ENCODE assay signal across 8 cellular contexts in genomic region chr19:15297416-15298224, GRCh38. TPM values are rescaled to one million over a fixed set of nuclear protein-coding genes. Genes with fewer than 3 reads are reported as not detected.
DNase-seq lines count a peak whose midpoint lies in the region; ATAC-seq and TF ChIP-seq lines count a peak whose summit lies in the region.

No MANE protein-coding gene starts in this region.

- no peak overlapping the region for H3K4me3 ChIP-seq in HCT116 (replicated peaks in 1 of 2; ENCODE audit: low read depth in 1 of 2, low read length in 2 of 2)

- CTCF ChIA-PET in HCT116 (lab: Charles Lee) = interaction anchor here (1.2 kb wide), 1 partner anchor 30 kb away, joined by 7 read pairs; no protein-coding TSS in a partner anchor

- RAD21 ChIA-PET in HCT116 (lab: Charles Lee; ENCODE audit: low non-redundant PET in 1 of 2, low total read pairs in 2 of 2, uncharacterized antibody in 2 of 2, unreplicated experiment in 2 of 2) = no interaction called here

- peak in 1 of 3 experiments; percentile 18; a peak in 1 of 6 replicates for TF ChIP-seq CTCF in HCT116 (IDR thresholded peaks at IDR 0.05 in 2 of 3, conservative IDR thresholded peaks at IDR 0.05 in 1 of 3; ENCODE audit: borderline replicate concordance in 1 of 3, insufficient read depth in 1 of 3, low read depth in 2 of 3, low read length in 2 of 3)
- TF ChIP-seq CTCF in chondrocyte (IDR thresholded peaks at IDR 0.05) = peak; percentile 60
- no peak for TF ChIP-seq CTCF in nephron progenitor cell (IDR thresholded peaks at IDR 0.05)
- no peak for TF ChIP-seq CTCF in GM10266 (IDR thresholded peaks at IDR 0.05; ENCODE audit: control insufficient read depth, insufficient read depth, low read depth, missing control alignments)

- BruUV-seq in HCT116 (replicated peaks; lab: Mats Ljungman, UMichigan) = no TSS peak

- no peak overlapping the region for H3K27ac ChIP-seq in HCT116 (ENCODE audit: low read depth, low read length)

- H3K4me1 ChIP-seq in HCT116 (ENCODE audit: control insufficient read depth in 1 of 2, insufficient read depth in 2 of 2, low read length in 2 of 2) = peaks cover 0 to 4% of the 10 kb centered on the region in 2 experiments; a peak in 2 of 4 replicates

- no peak for TF ChIP-seq RAD21 in HCT116 (IDR thresholded peaks at IDR 0.05; ENCODE audit: low read depth)

- no peak overlapping the region for H2AFZ ChIP-seq in HCT116 (ENCODE audit: low read depth, low read length, poor library complexity, severe bottlenecking)

- no peak overlapping the region for H3K4me2 ChIP-seq in HCT116 (ENCODE audit: low read length)

- intact Hi-C loops in HCT116 (cut with micrococcal nuclease) = no loop called here

- peak overlapping the region; percentile 95 for H3K27ac Mint-ChIP-seq in chondrocyte (ENCODE audit: unreplicated experiment)
- peak overlapping the region; percentile 97 for H3K27ac Mint-ChIP-seq in nephron progenitor cell

- ATAC-seq in HCT116 (peak; percentile 36; the same call in 1 of the 2 replicates), HG02571 (IDR thresholded peaks at IDR 0.05; ENCODE audit: unreplicated experiment) (no peak), HG02610 (IDR thresholded peaks at IDR 0.05; ENCODE audit: unreplicated experiment) (no peak)

- H3K27me3 Mint-ChIP-seq in chondrocyte (ENCODE audit: low read depth) (no peaks in the 10 kb centered on the region), nephron progenitor cell (ENCODE audit: low read depth, poor library complexity) (no peaks in the 10 kb centered on the region)

- DNase-seq in HCT116 (ENCODE audit: low read depth, low spot score) = peak; percentile 59
- peak; percentile 86 for DNase-seq in NCI-H774 (lab: John Stamatoyannopoulos, UW)
- peak; percentile 12 for DNase-seq in chondrocyte (ENCODE audit: low spot score)
- no peak for DNase-seq in nephron progenitor cell
- no peak for DNase-seq in GM10266 (ENCODE audit: extremely low spot score)
- no peak for DNase-seq in COR-L47 (lab: John Stamatoyannopoulos, UW)

- no peaks in the 10 kb centered on the region for H3K27me3 ChIP-seq in HCT116 (ENCODE audit: insufficient read depth, low read length)

- H3K36me3 Mint-ChIP-seq in chondrocyte (ENCODE audit: low read depth) = peaks cover 3% of the 10 kb centered on the region
- H3K36me3 Mint-ChIP-seq in nephron progenitor cell (ENCODE audit: low read depth) = peaks cover 22% of the 10 kb centered on the region

- no peaks in the 10 kb centered on the region for H3K9me2 ChIP-seq in HCT116 (ENCODE audit: insufficient read depth)

- no peaks in the 10 kb centered on the region for H3K9me3 Mint-ChIP-seq in chondrocyte (ENCODE audit: low read depth)
- H3K9me3 Mint-ChIP-seq in nephron progenitor cell = peaks cover 11% of the 10 kb centered on the region

- POLR2A ChIA-PET in HCT116 (lab: Charles Lee) = interaction anchor here (1.0 kb wide), 1 partner anchor 9 kb away, joined by 3 read pairs; no protein-coding TSS in a partner anchor

- H3K4me1 Mint-ChIP-seq in chondrocyte (ENCODE audit: low read depth) (peaks cover 92% of the 10 kb centered on the region), nephron progenitor cell (peaks cover 67% of the 10 kb centered on the region)

- no peak overlapping the region for H3K9ac ChIP-seq in HCT116 (ENCODE audit: low read length)

- peaks cover 23% of the 10 kb centered on the region; the same call in 1 of the 2 replicates for H4K20me1 ChIP-seq in HCT116 (ENCODE audit: insufficient read depth)

- no peaks in the 10 kb centered on the region for H3K36me3 ChIP-seq in HCT116 (ENCODE audit: control insufficient read depth in 1 of 2, insufficient read depth in 2 of 2, low read length in 2 of 2)

- peaks cover 97% of the 10 kb centered on the region for H3K79me2 ChIP-seq in HCT116 (ENCODE audit: insufficient read depth, low read length)

- no peak for TF ChIP-seq POLR2A in HCT116 (IDR thresholded peaks at IDR 0.05; ENCODE audit: borderline replicate concordance, extremely low read depth, insufficient read depth, insufficient read length)

- H3K9me3 ChIP-seq in HCT116 (ENCODE audit: control insufficient read depth in 1 of 2, insufficient read depth in 1 of 2, low read depth in 1 of 2, low read length in 2 of 2) = no peaks in the 10 kb centered on the region

- no peak overlapping the region for H3K4me3 Mint-ChIP-seq in chondrocyte (ENCODE audit: unreplicated experiment)
- H3K4me3 Mint-ChIP-seq in nephron progenitor cell = peak overlapping the region; percentile 64

TF ChIP-seq in HCT116, 20 proteins besides CTCF, POLR2A, EP300 and RAD21:
- no peak for TF ChIP-seq SIN3A (IDR thresholded peaks at IDR 0.05; ENCODE audit: low read depth)
- TF ChIP-seq, protein P1, sequence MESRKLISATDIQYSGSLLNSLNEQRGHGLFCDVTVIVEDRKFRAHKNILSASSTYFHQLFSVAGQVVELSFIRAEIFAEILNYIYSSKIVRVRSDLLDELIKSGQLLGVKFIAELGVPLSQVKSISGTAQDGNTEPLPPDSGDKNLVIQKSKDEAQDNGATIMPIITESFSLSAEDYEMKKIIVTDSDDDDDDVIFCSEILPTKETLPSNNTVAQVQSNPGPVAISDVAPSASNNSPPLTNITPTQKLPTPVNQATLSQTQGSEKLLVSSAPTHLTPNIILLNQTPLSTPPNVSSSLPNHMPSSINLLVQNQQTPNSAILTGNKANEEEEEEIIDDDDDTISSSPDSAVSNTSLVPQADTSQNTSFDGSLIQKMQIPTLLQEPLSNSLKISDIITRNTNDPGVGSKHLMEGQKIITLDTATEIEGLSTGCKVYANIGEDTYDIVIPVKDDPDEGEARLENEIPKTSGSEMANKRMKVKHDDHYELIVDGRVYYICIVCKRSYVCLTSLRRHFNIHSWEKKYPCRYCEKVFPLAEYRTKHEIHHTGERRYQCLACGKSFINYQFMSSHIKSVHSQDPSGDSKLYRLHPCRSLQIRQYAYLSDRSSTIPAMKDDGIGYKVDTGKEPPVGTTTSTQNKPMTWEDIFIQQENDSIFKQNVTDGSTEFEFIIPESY (IDR thresholded peaks at IDR 0.05; ENCODE audit: extremely low read depth, insufficient replicate concordance, low read length) = no peak
- peak; percentile 52; the same call in 1 of the 2 replicates for TF ChIP-seq SP1 (IDR thresholded peaks at IDR 0.05; ENCODE audit: low read depth)
- no peak for TF ChIP-seq ZNF274 (IDR thresholded peaks at IDR 0.05; ENCODE audit: low read depth, low read length)
- TF ChIP-seq CEBPB (IDR thresholded peaks at IDR 0.05; ENCODE audit: low read depth) = peak; percentile 94
- TF ChIP-seq, protein P2, sequence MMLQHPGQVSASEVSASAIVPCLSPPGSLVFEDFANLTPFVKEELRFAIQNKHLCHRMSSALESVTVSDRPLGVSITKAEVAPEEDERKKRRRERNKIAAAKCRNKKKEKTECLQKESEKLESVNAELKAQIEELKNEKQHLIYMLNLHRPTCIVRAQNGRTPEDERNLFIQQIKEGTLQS (IDR thresholded peaks at IDR 0.05) = no peak
- TF ChIP-seq SRF (IDR thresholded peaks at IDR 0.05; ENCODE audit: low read depth) = no peak
- no peak for TF ChIP-seq EZH2phosphoT487 (IDR thresholded peaks at IDR 0.05; ENCODE audit: borderline replicate concordance)
- TF ChIP-seq POLR2AphosphoS5 (IDR thresholded peaks at IDR 0.05; ENCODE audit: low read depth, low read length) = no peak
- TF ChIP-seq ELF1 (IDR thresholded peaks at IDR 0.05; ENCODE audit: borderline replicate concordance, low read depth) = no peak
- no peak for TF ChIP-seq ZFX (IDR thresholded peaks at IDR 0.05)
- TF ChIP-seq MAX (IDR thresholded peaks at IDR 0.05) = peak; percentile 24; the same call in 1 of the 2 replicates

RNA-seq across cellular contexts. Expression of gene BRD4, which starts 34.7 kb away (rescaled TPM):
- total RNA-seq in HCT116 (2021; ENCODE audit: unreplicated experiment) (52.9 TPM), chondrocyte (83.8 to 108 TPM (median 104 TPM) in 3 replicates)
- 22.3 and 30.2 TPM in 2 replicates for polyA plus RNA-seq in HCT116 (2012)

Comparison
In these comparisons a context has a peak if more than half of its experiments do, and no peak if none do; other contexts are left out.
1. DNase-seq: peak in HCT116 (single experiment), NCI-H774 (single experiment) and chondrocyte (single experiment); none in nephron progenitor cell (single experiment), GM10266 (single experiment) and COR-L47 (single experiment).